ENCODE assay signal across 1 cellular context in genomic region chr11:59556883-59557205, GRCh38.
TF ChIP-seq lines count a peak whose summit lies in the region.

No MANE protein-coding gene starts in this region.

TF ChIP-seq in H1, 55 proteins besides CTCF, POLR2A, EP300 and RAD21 (continued from another document):
- TF ChIP-seq CHD7 (IDR thresholded peaks at IDR 0.05; ENCODE audit: insufficient replicate concordance, low read length) (no peak), TAF1 (IDR thresholded peaks at IDR 0.05; ENCODE audit: low read depth, low read length) (no peak), SUZ12 (IDR thresholded peaks at IDR 0.05; ENCODE audit: low read length) (no peak), TAF7 (optimal IDR thresholded peaks at IDR 0.05; ENCODE audit: borderline replicate concordance, low read depth, low read length) (no peak), EZH2 (IDR thresholded peaks at IDR 0.05; ENCODE audit: low read depth, low read length, severe bottlenecking) (no peak), TCF12 (IDR thresholded peaks at IDR 0.05; ENCODE audit: low read depth, low read length) (no peak), SAP30 (IDR thresholded peaks at IDR 0.05; ENCODE audit: insufficient read depth, insufficient replicate concordance, low read length) (no peak), BCL11A (IDR thresholded peaks at IDR 0.05; ENCODE audit: low read depth in 2 of 2, low read length in 2 of 2) (no peak), TEAD4 (IDR thresholded peaks at IDR 0.05; ENCODE audit: low read depth, low read length) (no peak), PHF8 (conservative IDR thresholded peaks at IDR 0.05; ENCODE audit: low read depth, low read length) (no peak)
